ENCODE assay signal across 1 cellular context in the genomic region with DNA sequence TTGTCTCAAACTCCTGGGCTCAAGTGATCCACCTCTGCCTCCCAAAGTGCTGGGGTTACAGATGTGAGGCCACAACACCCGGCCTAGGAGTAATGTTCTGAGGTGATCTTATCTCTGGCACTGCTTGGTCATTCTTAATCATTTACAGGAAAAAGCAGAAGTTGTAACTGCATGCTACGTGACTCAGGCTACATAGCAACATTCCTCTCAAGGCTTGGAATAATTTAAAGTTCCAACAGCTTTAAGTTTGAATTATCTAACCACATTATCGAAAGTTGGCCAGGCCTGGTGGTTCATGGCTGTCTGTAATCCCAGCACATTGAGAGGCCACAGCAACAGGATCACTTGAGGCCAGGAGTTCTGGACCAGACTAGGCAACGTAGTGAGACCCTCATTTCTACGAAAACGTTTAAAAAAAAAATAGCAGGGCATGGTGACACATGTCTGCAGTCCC.
A peak's percentile ranks its signal among the peaks of the same experiment; 100 is the strongest.
TF ChIP-seq lines count a peak whose summit lies in the region.

No MANE protein-coding gene starts in this region.

TF ChIP-seq in SK-N-SH, 30 proteins besides CTCF, POLR2A, EP300 and RAD21 (continued from another document):
- TF ChIP-seq REST (IDR thresholded peaks at IDR 0.05; ENCODE audit: low read depth, low read length) (no peak), PBX3 (IDR thresholded peaks at IDR 0.05) (peak; percentile 74), MAX (IDR thresholded peaks at IDR 0.05; ENCODE audit: low read depth) (peak; percentile 90), POLR2AphosphoS5 (IDR thresholded peaks at IDR 0.05; ENCODE audit: low read depth, low read length) (peak; percentile 68; the same call in 1 of the 2 replicates), FOSL2 (IDR thresholded peaks at IDR 0.05; ENCODE audit: borderline replicate concordance, low read depth) (peak; percentile 87; the same call in 1 of the 2 replicates), FOXJ3 (CRISPR knock-in tag; IDR thresholded peaks at IDR 0.05) (no peak), ELF1 (IDR thresholded peaks at IDR 0.05) (no peak), RXRA (IDR thresholded peaks at IDR 0.05; ENCODE audit: borderline replicate concordance, low read depth) (no peak; the same call in 1 of the 2 replicates), USF1 (IDR thresholded peaks at IDR 0.05; ENCODE audit: borderline replicate concordance, low read depth) (0 out of 2 replicates have a peak, but pooled peaks have one; percentile 22), TCF12 (IDR thresholded peaks at IDR 0.05) (peak; percentile 98), FOXM1 (IDR thresholded peaks at IDR 0.05; ENCODE audit: low read depth) (0 out of 2 replicates have a peak, but pooled peaks have one; percentile 53), SMC3 (IDR thresholded peaks at IDR 0.05; ENCODE audit: low read depth, low read length) (no peak), MXI1 (IDR thresholded peaks at IDR 0.05; ENCODE audit: low read depth, low read length) (no peak), EZH2phosphoT487 (IDR thresholded peaks at IDR 0.05; ENCODE audit: borderline replicate concordance, low read depth) (no peak), YY1 (IDR thresholded peaks at IDR 0.05; ENCODE audit: low read depth) (no peak), RFX5 (IDR thresholded peaks at IDR 0.05; ENCODE audit: low read length) (no peak), SIN3A (IDR thresholded peaks at IDR 0.05; ENCODE audit: borderline replicate concordance, low read depth, low read length) (peak; percentile 47; the same call in 1 of the 2 replicates), JUND (IDR thresholded peaks at IDR 0.05) (peak; percentile 88; the same call in 1 of the 2 replicates), NFIC (IDR thresholded peaks at IDR 0.05; ENCODE audit: borderline replicate concordance) (peak; percentile 74; the same call in 1 of the 2 replicates)
- TF ChIP-seq, protein P1, sequence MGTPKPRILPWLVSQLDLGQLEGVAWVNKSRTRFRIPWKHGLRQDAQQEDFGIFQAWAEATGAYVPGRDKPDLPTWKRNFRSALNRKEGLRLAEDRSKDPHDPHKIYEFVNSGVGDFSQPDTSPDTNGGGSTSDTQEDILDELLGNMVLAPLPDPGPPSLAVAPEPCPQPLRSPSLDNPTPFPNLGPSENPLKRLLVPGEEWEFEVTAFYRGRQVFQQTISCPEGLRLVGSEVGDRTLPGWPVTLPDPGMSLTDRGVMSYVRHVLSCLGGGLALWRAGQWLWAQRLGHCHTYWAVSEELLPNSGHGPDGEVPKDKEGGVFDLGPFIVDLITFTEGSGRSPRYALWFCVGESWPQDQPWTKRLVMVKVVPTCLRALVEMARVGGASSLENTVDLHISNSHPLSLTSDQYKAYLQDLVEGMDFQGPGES (IDR thresholded peaks at IDR 0.05; ENCODE audit: low read depth, low read length) = no peak
- TF ChIP-seq, protein P2, sequence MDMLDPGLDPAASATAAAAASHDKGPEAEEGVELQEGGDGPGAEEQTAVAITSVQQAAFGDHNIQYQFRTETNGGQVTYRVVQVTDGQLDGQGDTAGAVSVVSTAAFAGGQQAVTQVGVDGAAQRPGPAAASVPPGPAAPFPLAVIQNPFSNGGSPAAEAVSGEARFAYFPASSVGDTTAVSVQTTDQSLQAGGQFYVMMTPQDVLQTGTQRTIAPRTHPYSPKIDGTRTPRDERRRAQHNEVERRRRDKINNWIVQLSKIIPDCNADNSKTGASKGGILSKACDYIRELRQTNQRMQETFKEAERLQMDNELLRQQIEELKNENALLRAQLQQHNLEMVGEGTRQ (IDR thresholded peaks at IDR 0.05; ENCODE audit: borderline replicate concordance, low read depth, low read length) = no peak
